8 cellular contexts compared by ENCODE assay signal in genomic region chr2:226799211-226799975, GRCh38. TPM values are rescaled to one million over a fixed set of nuclear protein-coding genes. Genes with fewer than 3 reads are reported as not detected.
DNase-seq lines count a peak whose midpoint lies in the region; ATAC-seq and TF ChIP-seq lines count a peak whose summit lies in the region.

Gene IRS1 (minus strand): TSS chr2:226799820. CDS start chr2:226798738, 1,082 bp downstream.

- no peaks in the 10 kb centered on the region for H3K27me3 ChIP-seq in CD8-positive, alpha-beta memory T cell (ENCODE audit: insufficient read depth, low read length, poor library complexity, severe bottlenecking)
- no peaks in the 10 kb centered on the region for H3K27me3 ChIP-seq in suprapubic skin

- ATAC-seq in GM19452 (IDR thresholded peaks at IDR 0.05; ENCODE audit: unreplicated experiment) (peak; percentile 30), HG03558 (IDR thresholded peaks at IDR 0.05; ENCODE audit: extremely low read depth, unreplicated experiment) (peak; percentile 23)

- H3K9me3 ChIP-seq in CD8-positive, alpha-beta memory T cell (ENCODE audit: low read length), result no peaks in the 10 kb centered on the region
- no peaks in the 10 kb centered on the region for H3K9me3 ChIP-seq in suprapubic skin

- no peak within 1 kb of the TSS for H3K27ac ChIP-seq in CD8-positive, alpha-beta memory T cell (ENCODE audit: low read depth, low read length)
- H3K27ac ChIP-seq in suprapubic skin, result peak within 1 kb of the TSS; percentile 86

- no peaks in the 10 kb centered on the region for H3K9me3 Mint-ChIP-seq in CD8-positive, alpha-beta memory T cell
- H3K9me3 Mint-ChIP-seq in nephron progenitor cell, result peaks cover 10% of the 10 kb centered on the region

- WGBS in suprapubic skin, result 3% methylated on average over 6 of the region's 82 CpGs

- H3K27ac Mint-ChIP-seq in CD8-positive, alpha-beta memory T cell, result peak within 1 kb of the TSS in 7 of 8 donors; percentile 36 to 81 (median 70)
- H3K27ac Mint-ChIP-seq in nephron progenitor cell, result peak within 1 kb of the TSS; percentile 66

- no peak for TF ChIP-seq CTCF in nephron progenitor cell (IDR thresholded peaks at IDR 0.05)
- TF ChIP-seq CTCF in suprapubic skin (IDR thresholded peaks at IDR 0.05), result peak; percentile 10 to 58

- H3K27me3 Mint-ChIP-seq in CD8-positive, alpha-beta memory T cell, result peaks cover 6 to 7% of the 10 kb centered on the region in 2 donors
- H3K27me3 Mint-ChIP-seq in nephron progenitor cell (ENCODE audit: low read depth, poor library complexity), result peaks cover 8% of the 10 kb centered on the region

- peak within 1 kb of the TSS; percentile 66 for H3K4me3 ChIP-seq in CD8-positive, alpha-beta memory T cell (ENCODE audit: low read length)
- peak within 1 kb of the TSS; percentile 68 for H3K4me3 ChIP-seq in suprapubic skin

- POLR2A ChIA-PET in CD8-positive, alpha-beta memory T cell (lab: Charles Lee), result interaction anchor here (0.6 to 4.7 kb wide), 6 partner anchors 8 to 1877 kb away, joined by 3 to 33 read pairs (median 6); partner anchors contain the start of gene RHBDD1

- H3K4me3 Mint-ChIP-seq in CD8-positive, alpha-beta memory T cell, result peak within 1 kb of the TSS; percentile 86 to 96 (median 90)
- peak within 1 kb of the TSS; percentile 95 for H3K4me3 Mint-ChIP-seq in nephron progenitor cell

- no peak for TF ChIP-seq EP300 in suprapubic skin (IDR thresholded peaks at IDR 0.05)

- H3K4me1 ChIP-seq in CD8-positive, alpha-beta memory T cell (ENCODE audit: insufficient read depth, low read length), result peaks cover 15% of the 10 kb centered on the region
- peaks cover 59% of the 10 kb centered on the region for H3K4me1 ChIP-seq in suprapubic skin

- CTCF ChIA-PET in CD8-positive, alpha-beta memory T cell (lab: Charles Lee), result interaction anchor here (0.7 to 3.7 kb wide), 14 partner anchors 10 to 1747 kb away, joined by 3 to 26 read pairs (median 4); no protein-coding TSS in a partner anchor

- H3K4me1 Mint-ChIP-seq in CD8-positive, alpha-beta memory T cell, result peaks cover 16 to 30% (median 22%) of the 10 kb centered on the region in 3 donors
- H3K4me1 Mint-ChIP-seq in nephron progenitor cell, result peaks cover 28% of the 10 kb centered on the region

- H3K36me3 ChIP-seq in CD8-positive, alpha-beta memory T cell (ENCODE audit: insufficient read depth, low read length), result no peaks in the 10 kb centered on the region
- H3K36me3 ChIP-seq in suprapubic skin, result no peaks in the 10 kb centered on the region

- peak; percentile 44 to 73 (median 52) for DNase-seq in CD8-positive, alpha-beta memory T cell
- DNase-seq in OCI-M1 (lab: John Stamatoyannopoulos, UW), result peak; percentile 54
- DNase-seq in activated effector memory CD4-positive, alpha-beta T cell treated with Interleukin-2 at 50 U/mL for 16 hours, result peak; percentile 46
- DNase-seq in fibroblast of the conjunctiva (ENCODE audit: low read depth), result peak; percentile 57
- DNase-seq in nephron progenitor cell, result peak; percentile 81
- peak in 1 of 2 donors; percentile 78 for DNase-seq in suprapubic skin (ENCODE audit: low spot score in 2 of 2)

- peaks cover 0 to 3% (median 0%) of the 10 kb centered on the region in 3 donors for H3K36me3 Mint-ChIP-seq in CD8-positive, alpha-beta memory T cell
- peaks cover 26% of the 10 kb centered on the region for H3K36me3 Mint-ChIP-seq in nephron progenitor cell (ENCODE audit: low read depth)

- no peak for TF ChIP-seq POLR2A in suprapubic skin (IDR thresholded peaks at IDR 0.05)

RNA-seq across cellular contexts. Expression of gene IRS1, which starts in this region (rescaled TPM):
- 1 to 10 TPM; 3.6 to 3.9 TPM for total RNA-seq in CD8-positive, alpha-beta memory T cell
- polyA plus RNA-seq in CD8-positive, alpha-beta memory T cell, result 0.20 TPM
- total RNA-seq in suprapubic skin, result 10 to 100 TPM; 18.4 to 40.7 (median 28.1) TPM
